19 cellular contexts compared by ENCODE assay signal in the genomic region with DNA sequence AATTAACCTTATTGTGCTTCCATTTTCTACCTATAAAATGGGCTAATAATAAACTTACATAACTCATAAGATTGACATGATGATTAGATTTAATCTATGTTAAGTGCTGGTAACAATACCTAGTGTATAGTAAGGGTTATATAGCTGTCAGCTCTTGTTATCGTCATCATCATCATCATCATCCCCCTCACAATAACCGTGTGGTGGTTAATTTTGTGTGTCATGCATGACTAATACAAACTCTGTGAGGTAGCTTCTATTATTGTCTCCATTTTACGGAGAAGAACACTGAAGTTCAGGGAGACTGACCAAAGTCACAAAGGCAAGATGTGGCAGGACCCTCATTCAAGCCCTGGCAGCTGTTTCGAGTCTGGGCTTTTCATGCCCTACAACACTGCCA.
"Had no signal": no experiment of that assay in that cellular context is flagged by ENCODE, and none has a peak within 500 bp of the region (broad histone marks: within the 10 kb centered on the region; RNA-seq: fewer than 3 reads in every experiment).

No MANE protein-coding gene starts in this region.

- H3K36me3 ChIP-seq: transverse colon, vagina had no signal

- H3K27ac ChIP-seq: cardiac muscle cell, dorsolateral prefrontal cortex, epithelial cell of prostate, skin epidermis, transverse colon, vagina had no signal

- H3K9me3 ChIP-seq: transverse colon, vagina had no signal

- DNase-seq: activated CD4-positive, CD25-positive, alpha-beta regulatory T cell treated with anti-CD3 and anti-CD28 coated beads, Interleukin-2, amount 50 U/mL, for 72 hours; activated CD8-positive, alpha-beta memory T cell treated with anti-CD3 and anti-CD28 coated beads for 24 hours; activated CD8-positive, alpha-beta memory T cell treated with anti-CD3 and anti-CD28 coated beads, Interleukin-2, amount 50 U/mL, for 48 hours; activated effector memory CD4-positive, alpha-beta T cell treated with anti-CD3 and anti-CD28 coated beads, Interleukin-2, amount 50 U/mL, for 16 hours; activated T-cell treated with anti-CD3 and anti-CD28 coated beads, Interleukin-2, amount 50 U/mL, for 48 hours; dorsolateral prefrontal cortex; foreskin melanocyte; glutamatergic neuron; hippocampal formation; stimulated activated CD4-positive, alpha-beta T cell treated with anti-CD3 and anti-CD28 coated beads, Interleukin-15, amount 100 ng/mL, for 24 hours; stimulated activated CD4-positive, alpha-beta T cell treated with anti-CD3 and anti-CD28 coated beads, Interleukin-2, amount 100 ng/mL, for 48 hours; T-cell; transverse colon had no signal

- H3K27me3 ChIP-seq: cardiac muscle cell, dorsolateral prefrontal cortex, transverse colon, vagina had no signal

- ATAC-seq: T-cell had no signal

- FAIRE-seq: islet of Langerhans had no signal

- H3K4me3 ChIP-seq: cardiac muscle cell, dorsolateral prefrontal cortex, lung, skin epidermis, transverse colon, vagina had no signal
